Comparison of ENCODE assay signal across 8 cellular contexts in genomic region chr17:34980681-34981537, GRCh38. TPM values are rescaled to one million over a fixed set of nuclear protein-coding genes. Genes with fewer than 3 reads are reported as not detected.
A peak's percentile ranks its signal among the peaks of the same experiment; 100 is the strongest.
DNase-seq lines count a peak whose midpoint lies in the region; ATAC-seq and TF ChIP-seq lines count a peak whose summit lies in the region.

No MANE protein-coding gene starts in this region.

- H3K4me1 ChIP-seq in PC-9 (replicated peaks; ENCODE audit: insufficient read depth) = peaks cover 9% of the 10 kb centered on the region

- peak overlapping the region; percentile 94 for H3K9ac ChIP-seq in neural cell (ENCODE audit: low read length)

- peaks cover 8% of the 10 kb centered on the region for H3K79me2 ChIP-seq in PC-9 (ENCODE audit: low read depth)
- H3K79me2 ChIP-seq in neural cell (replicated peaks; ENCODE audit: insufficient read depth, low read length) = peaks cover 33% of the 10 kb centered on the region

- H3K4me1 Mint-ChIP-seq in activated T-helper 2 cell treated with anti-CD3 and anti-CD28 coated beads, Interferon-gamma antibody, Interleukin-2, Interleukin-4, amounts not matched to agents 10 μg/mL and 5 μg/mL and 100 μg/mL, durations not matched to agents 14 hours and 24 hours and 36 hours (ENCODE audit: low read depth) = peaks cover 39% of the 10 kb centered on the region
- peaks cover 53% of the 10 kb centered on the region for H3K4me1 Mint-ChIP-seq in stimulated activated naive CD8-positive, alpha-beta T cell treated with anti-CD3 and anti-CD28 coated beads, Interleukin-15, amount 100 ng/mL, for 72 hours

- H3K9me3 ChIP-seq in PC-9 (ENCODE audit: insufficient read depth, low read depth) (no peaks in the 10 kb centered on the region), neural cell (ENCODE audit: low read length) (no peaks in the 10 kb centered on the region)

- H3K36me3 ChIP-seq in PC-9 (ENCODE audit: low read depth) = no peaks in the 10 kb centered on the region
- no peaks in the 10 kb centered on the region for H3K36me3 ChIP-seq in neural cell (ENCODE audit: insufficient read depth, low read length)

- TF ChIP-seq CTCF in PC-9 (conservative IDR thresholded peaks at IDR 0.05) = peak; percentile 48; the same call in 1 of the 2 replicates
- TF ChIP-seq CTCF in fibroblast of the aortic adventitia (IDR thresholded peaks at IDR 0.05; ENCODE audit: insufficient read depth, low read length) = peak; percentile 55
- peak; percentile 39 for TF ChIP-seq CTCF in neural cell (IDR thresholded peaks at IDR 0.05; ENCODE audit: poor library complexity, severe bottlenecking)

- no peaks in the 10 kb centered on the region for H3K9me3 Mint-ChIP-seq in activated T-helper 2 cell treated with anti-CD3 and anti-CD28 coated beads, Interferon-gamma antibody, Interleukin-2, Interleukin-4, amounts not matched to agents 10 μg/mL and 5 μg/mL and 100 μg/mL, durations not matched to agents 14 hours and 24 hours and 36 hours
- no peaks in the 10 kb centered on the region for H3K9me3 Mint-ChIP-seq in stimulated activated naive CD8-positive, alpha-beta T cell treated with anti-CD3 and anti-CD28 coated beads, Interleukin-15, amount 100 ng/mL, for 72 hours

- H3K4me3 ChIP-seq in PC-9 (peak overlapping the region; percentile 62), fibroblast of the aortic adventitia (ENCODE audit: low read depth, low read length) (peak overlapping the region; percentile 76), neural cell (ENCODE audit: low read length) (peak overlapping the region; percentile 80)

- H3F3A ChIP-seq in PC-9 (ENCODE audit: insufficient read depth, low read depth) (peaks cover 12% of the 10 kb centered on the region; the same call in 1 of the 2 replicates), neural cell (ENCODE audit: insufficient read depth, low read length, poor library complexity, severe bottlenecking) (no peaks in the 10 kb centered on the region)

- DNase-seq in DMS114 treated with DMSO at 0.1 percent for 48 hours (lab: John Stamatoyannopoulos, UW; ENCODE audit: unreplicated experiment) (peak; percentile 44), HT-29 (ENCODE audit: low spot score) (peak; percentile 91), PC-9 (peak; percentile 69 to 84), fibroblast of the aortic adventitia (ENCODE audit: low read depth) (peak; percentile 83)
- DNase-seq in activated T-helper 2 cell treated with anti-CD3 and anti-CD28 coated beads, Interferon-gamma antibody, Interleukin-2, Interleukin-4, amounts not matched to agents 10 μg/mL and 5 μg/mL and 100 μg/mL, durations not matched to agents 14 hours and 24 hours and 36 hours (ENCODE audit: low spot score) = peak; percentile 74
- peak; percentile 77 to 81 for DNase-seq in stimulated activated naive CD8-positive, alpha-beta T cell treated with anti-CD3 and anti-CD28 coated beads, Interleukin-15, amount 100 ng/mL, for 72 hours

- CTCF ChIA-PET in PC-9 (lab: Charles Lee) = interaction anchor here (0.6 kb wide), 1 partner anchor 137 kb away, joined by 6 read pairs; no protein-coding TSS in a partner anchor

- H3K27ac ChIP-seq in PC-9 = peak overlapping the region; percentile 87
- H3K27ac ChIP-seq in neural cell (ENCODE audit: low read length) = peak overlapping the region; percentile 83

- no peaks in the 10 kb centered on the region for H3K27me3 Mint-ChIP-seq in activated T-helper 2 cell treated with anti-CD3 and anti-CD28 coated beads, Interferon-gamma antibody, Interleukin-2, Interleukin-4, amounts not matched to agents 10 μg/mL and 5 μg/mL and 100 μg/mL, durations not matched to agents 14 hours and 24 hours and 36 hours (ENCODE audit: low read depth)
- H3K27me3 Mint-ChIP-seq in stimulated activated naive CD8-positive, alpha-beta T cell treated with anti-CD3 and anti-CD28 coated beads, Interleukin-15, amount 100 ng/mL, for 72 hours = no peaks in the 10 kb centered on the region

- peak; percentile 16 for TF ChIP-seq RAD21 in neural cell (conservative IDR thresholded peaks at IDR 0.05)

- peak overlapping the region; percentile 94 for H3K4me3 Mint-ChIP-seq in activated T-helper 2 cell treated with anti-CD3 and anti-CD28 coated beads, Interferon-gamma antibody, Interleukin-2, Interleukin-4, amounts not matched to agents 10 μg/mL and 5 μg/mL and 100 μg/mL, durations not matched to agents 14 hours and 24 hours and 36 hours (ENCODE audit: low read depth)
- H3K4me3 Mint-ChIP-seq in stimulated activated naive CD8-positive, alpha-beta T cell treated with anti-CD3 and anti-CD28 coated beads, Interleukin-15, amount 100 ng/mL, for 72 hours = peak overlapping the region; percentile 90 to 97

- H2AFZ ChIP-seq in PC-9 (peak overlapping the region; percentile 91), neural cell (ENCODE audit: low read depth, low read length) (peak overlapping the region; percentile 34)

- intact Hi-C loops in PC-9 (cut with micrococcal nuclease; ENCODE audit: unreplicated experiment) = loop anchor here (1.0 to 10.0 kb wide), 3 partner anchors 20 to 554 kb away; partner anchors contain the start of genes CCT6B, SLFN12L and ZNF830
- intact Hi-C loops in activated T-helper 2 cell treated with anti-CD3 and anti-CD28 coated beads, Interferon-gamma antibody, Interleukin-2, Interleukin-4, amounts not matched to agents 10 μg/mL and 5 μg/mL and 100 μg/mL, durations not matched to agents 14 hours and 24 hours and 36 hours (cut with micrococcal nuclease) = loop anchor here (1.0 to 5.0 kb wide), 6 partner anchors 20 to 779 kb away; partner anchors contain the start of genes CCT6B, RAD51D, RFFL and ZNF830

- H4K20me1 ChIP-seq in PC-9 (ENCODE audit: insufficient read depth) (no peaks in the 10 kb centered on the region), neural cell (ENCODE audit: insufficient read depth) (no peaks in the 10 kb centered on the region)

- H3K36me3 Mint-ChIP-seq in activated T-helper 2 cell treated with anti-CD3 and anti-CD28 coated beads, Interferon-gamma antibody, Interleukin-2, Interleukin-4, amounts not matched to agents 10 μg/mL and 5 μg/mL and 100 μg/mL, durations not matched to agents 14 hours and 24 hours and 36 hours (ENCODE audit: low read depth) = peaks cover 26% of the 10 kb centered on the region

- H3K9me2 ChIP-seq in PC-9 (ENCODE audit: insufficient read depth) (no peaks in the 10 kb centered on the region), neural cell (ENCODE audit: insufficient read depth, low read length) (no peaks in the 10 kb centered on the region)

- peak overlapping the region; percentile 96 for H3K27ac Mint-ChIP-seq in activated T-helper 2 cell treated with anti-CD3 and anti-CD28 coated beads, Interferon-gamma antibody, Interleukin-2, Interleukin-4, amounts not matched to agents 10 μg/mL and 5 μg/mL and 100 μg/mL, durations not matched to agents 14 hours and 24 hours and 36 hours
- H3K27ac Mint-ChIP-seq in stimulated activated naive CD8-positive, alpha-beta T cell treated with anti-CD3 and anti-CD28 coated beads, Interleukin-15, amount 100 ng/mL, for 72 hours = peak overlapping the region; percentile 95 to 97

- peak; percentile 68 for ATAC-seq in GM21360 (IDR thresholded peaks at IDR 0.05; ENCODE audit: unreplicated experiment)
- ATAC-seq in stimulated activated naive CD8-positive, alpha-beta T cell treated with anti-CD3 and anti-CD28 coated beads, Interleukin-15, amount 100 ng/mL, for 72 hours = peak; percentile 90

- H3K4me2 ChIP-seq in PC-9 = peak overlapping the region; percentile 84
- peak overlapping the region; percentile 85 for H3K4me2 ChIP-seq in neural cell (ENCODE audit: low read length)

- BruUV-seq in PC-9 (replicated peaks; lab: Mats Ljungman, UMichigan) = TSS peak; percentile 62

- H3K27me3 ChIP-seq in PC-9 (ENCODE audit: insufficient read depth, low read depth) (no peaks in the 10 kb centered on the region), neural cell (ENCODE audit: insufficient read depth, low read depth, low read length) (no peaks in the 10 kb centered on the region)

- POLR2A ChIA-PET in PC-9 (lab: Charles Lee; ENCODE audit: unreplicated experiment) = interaction anchor here (0.6 to 0.7 kb wide), 3 partner anchors 137 to 691 kb away, joined by 3 to 4 read pairs (median 4); partner anchors contain the start of gene TMEM132E

- TF ChIP-seq EP300 in neural cell (conservative IDR thresholded peaks at IDR 0.05; ENCODE audit: poor library complexity, severe bottlenecking) = peak; percentile 61

TF ChIP-seq in neural cell, 6 proteins besides CTCF, POLR2A, EP300 and RAD21 (continues in another document):
- TF ChIP-seq EZH2 (IDR thresholded peaks at IDR 0.05; ENCODE audit: borderline replicate concordance, insufficient read depth, low read length, poor library complexity, severe bottlenecking) (no peak), POLR2AphosphoS5 (IDR thresholded peaks at IDR 0.05) (no peak), SMC3 (conservative IDR thresholded peaks at IDR 0.05; ENCODE audit: poor library complexity) (peak; percentile 40)

RNA-seq across cellular contexts. Expression of gene LIG3, which starts 0.6 kb away (rescaled TPM):
- 107 and 110 TPM in 2 replicates for total RNA-seq in HT-29 (2014; rRNA removed; shearing (Covaris generic))
- total RNA-seq in PC-9 (2021) (25.0 and 25.5 TPM in 2 replicates), fibroblast of the aortic adventitia (ENCODE audit: low replicate concordance) (9.2 and 31.0 TPM in 2 replicates)
- total RNA-seq in activated T-helper 2 cell treated with anti-CD3 and anti-CD28 coated beads, Interferon-gamma antibody, Interleukin-2, Interleukin-4, amounts not matched to agents 10 μg/mL and 5 μg/mL and 100 μg/mL, durations not matched to agents 14 hours and 24 hours and 36 hours = 56.3 and 65.7 TPM in 2 replicates
- 21.8 and 29.0 TPM in 2 replicates for polyA plus RNA-seq in neural cell
- polyA minus RNA-seq in neural cell = 63.1 and 72.1 TPM in 2 replicates

RNA-seq across cellular contexts. Expression of gene ZNF830, which starts 19.6 kb away (rescaled TPM):
- total RNA-seq in HT-29 (2014; rRNA removed; shearing (Covaris generic)) = 12.7 and 17.1 TPM in 2 replicates
- 13.6 and 13.9 TPM in 2 replicates for total RNA-seq in PC-9 (2021)
- 23.8 and 24.9 TPM in 2 replicates for total RNA-seq in activated T-helper 2 cell treated with anti-CD3 and anti-CD28 coated beads, Interferon-gamma antibody, Interleukin-2, Interleukin-4, amounts not matched to agents 10 μg/mL and 5 μg/mL and 100 μg/mL, durations not matched to agents 14 hours and 24 hours and 36 hours
- 10.5 and 94.8 TPM in 2 replicates for total RNA-seq in fibroblast of the aortic adventitia (ENCODE audit: low replicate concordance)
- 14.3 and 14.7 TPM in 2 replicates for polyA plus RNA-seq in neural cell
- 29.2 and 30.4 TPM in 2 replicates for polyA minus RNA-seq in neural cell

RNA-seq across cellular contexts. Expression of gene CCT6B, which starts 19.6 kb away (rescaled TPM):
- 0.61 and 0.76 TPM in 2 replicates for total RNA-seq in HT-29 (2014; rRNA removed; shearing (Covaris generic))
- total RNA-seq in PC-9 (2021) (3.7 and 8.5 TPM in 2 replicates), fibroblast of the aortic adventitia (ENCODE audit: low replicate concordance) (3.2 and 12.0 TPM in 2 replicates)
- 1.4 and 1.5 TPM in 2 replicates for total RNA-seq in activated T-helper 2 cell treated with anti-CD3 and anti-CD28 coated beads, Interferon-gamma antibody, Interleukin-2, Interleukin-4, amounts not matched to agents 10 μg/mL and 5 μg/mL and 100 μg/mL, durations not matched to agents 14 hours and 24 hours and 36 hours
- polyA plus RNA-seq in neural cell = 0.84 and 2.1 TPM in 2 replicates
- polyA minus RNA-seq in neural cell = 2.3 and 3.4 TPM in 2 replicates

Comparison
In these comparisons a context has a peak if more than half of its experiments do, and no peak if none do; other contexts are left out.
1. Peak in every context shown above with its lines: DNase-seq, ATAC-seq, H3K4me3 ChIP-seq and H3K27ac ChIP-seq.